ENCODE assay signal across 16 cellular contexts in genomic region chr9:115757461-115757860, GRCh38.
"Had no signal": no experiment of that assay in that cellular context is flagged by ENCODE, and none has a peak within 500 bp of the region (broad histone marks: within the 10 kb centered on the region; RNA-seq: fewer than 3 reads in every experiment).

No MANE protein-coding gene starts in this region.

- DNase-seq: activated CD4-positive, alpha-beta T cell treated with anti-CD3 and anti-CD28 coated beads, Interleukin-2, amount 10 ng/mL, durations not matched to agents 7 days and 5 days; activated CD4-positive, CD25-positive, alpha-beta regulatory T cell; activated CD8-positive, alpha-beta memory T cell treated with anti-CD3 and anti-CD28 coated beads, Interleukin-2, amount 50 U/mL, for 48 hours; activated naive CD4-positive, alpha-beta T cell; activated naive CD8-positive, alpha-beta T cell treated with anti-CD3 and anti-CD28 coated beads, Interleukin-2, amount 10 ng/mL, durations not matched to agents 7 days and 5 days; aorta; effector memory CD8-positive, alpha-beta T cell; head of caudate nucleus; immature natural killer cell; midbrain; psoas muscle; right lobe of liver; stimulated activated CD4-positive, alpha-beta T cell treated with anti-CD3 and anti-CD28 coated beads, Interleukin-4, amount 100 ng/mL, for 4 hours; stimulated activated CD8-positive, alpha-beta memory T cell treated with anti-CD3 and anti-CD28 coated beads, Interleukin-4, amount 100 ng/mL, for 48 hours; stimulated activated naive CD8-positive, alpha-beta T cell treated with anti-CD3 and anti-CD28 coated beads, Interleukin-15, Interleukin-2, amounts not matched to agents 100 U/mL and 50 U/mL, for 24 hours; T-helper 2 cell had no signal

- ATAC-seq: effector memory CD8-positive, alpha-beta T cell; psoas muscle; stimulated activated naive CD8-positive, alpha-beta T cell treated with anti-CD3 and anti-CD28 coated beads, Interleukin-15, Interleukin-2, amounts not matched to agents 100 U/mL and 50 U/mL, for 24 hours had no signal
